In genomic region chr16:21097151-21097550, GRCh38 we compare ENCODE assay signal across 1 cellular context.
TF ChIP-seq lines count a peak whose summit lies in the region.

No MANE protein-coding gene starts in this region.

TF ChIP-seq in IMR-90, 13 proteins besides CTCF, POLR2A, EP300 and RAD21 (continued from another document):
- TF ChIP-seq ELK1 (IDR thresholded peaks at IDR 0.05; ENCODE audit: borderline replicate concordance, low read depth, low read length) (no peak), CEBPB (IDR thresholded peaks at IDR 0.05; ENCODE audit: low read depth, low read length) (no peak), SMC3 (IDR thresholded peaks at IDR 0.05; ENCODE audit: low read depth, low read length) (no peak), NFE2L2 (IDR thresholded peaks at IDR 0.05; ENCODE audit: low read depth, low read length) (no peak)
